9 cellular contexts compared by ENCODE assay signal in the genomic region with DNA sequence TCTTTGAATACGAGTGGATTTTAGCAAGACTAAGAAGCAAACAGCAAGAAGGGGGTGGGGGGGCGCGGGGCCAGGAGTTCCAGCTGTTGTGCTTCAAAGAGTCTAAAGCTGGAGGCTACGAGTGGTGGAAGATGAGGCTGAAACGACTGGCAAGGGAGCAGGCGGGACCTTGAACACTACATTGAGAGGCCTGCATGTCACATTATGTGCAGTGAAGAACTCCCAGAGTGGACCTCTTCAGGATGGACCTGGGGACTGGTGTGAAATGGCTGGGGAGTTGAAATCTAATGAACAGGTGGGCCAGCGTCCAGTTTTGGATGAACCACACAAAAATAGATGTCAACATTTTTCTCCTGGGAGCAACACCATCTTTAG. TPM values are rescaled to one million over a fixed set of nuclear protein-coding genes. Genes with fewer than 3 reads are reported as not detected.
A peak's percentile ranks its signal among the peaks of the same experiment; 100 is the strongest.
DNase-seq lines count a peak whose midpoint lies in the region; ATAC-seq lines count a peak whose summit lies in the region.
"Had no signal": no experiment of that assay in that cellular context is flagged by ENCODE, and none has a peak within 500 bp of the region (broad histone marks: within the 10 kb centered on the region; RNA-seq: fewer than 3 reads in every experiment).

No MANE protein-coding gene starts in this region.

- no peak overlapping the region for H2BK5ac ChIP-seq in trophoblast cell (ENCODE audit: low read depth, low read length, poor library complexity)

- peaks cover 20 to 47% (median 39%) of the 10 kb centered on the region in 11 experiments for H3K36me3 ChIP-seq in BLaER1 treated with 17β-estradiol and CSF1 and Interleukin-3, amounts not matched to agents 10 nM and 100 nM
- H3K36me3 ChIP-seq in Karpas-422 (ENCODE audit: insufficient read depth, low read length) (peaks cover 26% of the 10 kb centered on the region), trophoblast cell (ENCODE audit: control insufficient read depth in 1 of 2, insufficient read depth in 2 of 2, low read length in 2 of 2) (peaks cover 0 to 8% of the 10 kb centered on the region in 2 experiments)
- peaks cover 11% of the 10 kb centered on the region for H3K36me3 ChIP-seq in effector memory CD4-positive, alpha-beta T cell (ENCODE audit: control insufficient read depth, insufficient read depth, low read length)

- H3K18ac ChIP-seq in trophoblast cell (ENCODE audit: low read length), result no peak overlapping the region

- peaks cover 0 to 8% (median 0%) of the 10 kb centered on the region in 11 experiments; a peak in 3 of 22 replicates for H3K9me3 ChIP-seq in BLaER1 treated with 17β-estradiol and CSF1 and Interleukin-3, amounts not matched to agents 10 nM and 100 nM (replicated peaks in 1 of 11)
- no peaks in the 10 kb centered on the region for H3K9me3 ChIP-seq in Karpas-422 (ENCODE audit: low read length)
- no peaks in the 10 kb centered on the region for H3K9me3 ChIP-seq in effector memory CD4-positive, alpha-beta T cell (ENCODE audit: control insufficient read depth, low read length)
- H3K9me3 ChIP-seq in trophoblast cell (ENCODE audit: insufficient read depth, low read depth, low read length), result no peaks in the 10 kb centered on the region

- H3K4me3 ChIP-seq in BLaER1 treated with 17β-estradiol and CSF1 and Interleukin-3, amounts not matched to agents 10 nM and 100 nM, result peak overlapping the region; percentile 61 to 86 (median 80)
- H3K4me3 ChIP-seq in Karpas-422 (ENCODE audit: low read length), result peak overlapping the region; percentile 87
- H3K4me3 ChIP-seq in effector memory CD4-positive, alpha-beta T cell (ENCODE audit: insufficient read depth, low read depth, low read length, poor library complexity, severe bottlenecking), result peak overlapping the region; percentile 60
- H3K4me3 ChIP-seq in trophoblast cell (ENCODE audit: low read depth, low read length), result no peak overlapping the region

- peak overlapping the region; percentile 78 for H4K91ac ChIP-seq in trophoblast cell (ENCODE audit: low read depth, low read length)

- H4K12ac ChIP-seq in trophoblast cell (ENCODE audit: low read depth, low read length), result no peak overlapping the region

- no CpG with 5 or more reads among the region's 7 CpGs for WGBS in trophoblast cell (ENCODE audit: extremely low coverage, insufficient coverage, insufficient read length)

- H3K79me1 ChIP-seq in trophoblast cell (ENCODE audit: low read length), result peaks cover 4% of the 10 kb centered on the region

- DNase-seq in Karpas-422, result peak; percentile 45
- no peak for DNase-seq in effector memory CD4-positive, alpha-beta T cell
- no peak for DNase-seq in trophoblast cell
- DNase-seq in central memory CD4-positive, alpha-beta T cell, result no peak
- DNase-seq: SHP77 treated with DMSO at 0.1 percent for 48 hours had no signal

- H2BK120ac ChIP-seq in trophoblast cell (ENCODE audit: insufficient read depth, low read length, poor library complexity), result peak overlapping the region; percentile 66

- H3K4ac ChIP-seq in trophoblast cell (ENCODE audit: low read depth, low read length), result no peak overlapping the region

- peak overlapping the region; percentile 88 to 99 (median 97); a peak in 21 of 22 replicates for H3K9ac ChIP-seq in BLaER1 treated with 17β-estradiol and CSF1 and Interleukin-3, amounts not matched to agents 10 nM and 100 nM
- peak overlapping the region; percentile 95 for H3K9ac ChIP-seq in Karpas-422 (ENCODE audit: low read length)
- no peak overlapping the region for H3K9ac ChIP-seq in trophoblast cell (ENCODE audit: low read length)

- H3K27me3 ChIP-seq in BLaER1 treated with 17β-estradiol and CSF1 and Interleukin-3, amounts not matched to agents 10 nM and 100 nM, result no peaks in the 10 kb centered on the region
- H3K27me3 ChIP-seq in Karpas-422 (ENCODE audit: low read length), result no peaks in the 10 kb centered on the region
- no peaks in the 10 kb centered on the region for H3K27me3 ChIP-seq in effector memory CD4-positive, alpha-beta T cell (replicated peaks; ENCODE audit: control insufficient read depth, insufficient read depth, low read length, poor library complexity, severe bottlenecking)
- peaks cover 2% of the 10 kb centered on the region for H3K27me3 ChIP-seq in trophoblast cell (ENCODE audit: insufficient read depth, low read length)

- no peak overlapping the region for H3K14ac ChIP-seq in trophoblast cell (ENCODE audit: low read length)

- peak overlapping the region; percentile 85 to 98 (median 96); a peak in 20 of 22 replicates for H3K27ac ChIP-seq in BLaER1 treated with 17β-estradiol and CSF1 and Interleukin-3, amounts not matched to agents 10 nM and 100 nM
- H3K27ac ChIP-seq in Karpas-422 (ENCODE audit: low read length) (peak overlapping the region; percentile 68), trophoblast cell (ENCODE audit: low read depth, low read length) (no peak overlapping the region)
- H3K27ac ChIP-seq in effector memory CD4-positive, alpha-beta T cell (ENCODE audit: insufficient read depth, low read length, poor library complexity, severe bottlenecking), result peak overlapping the region; percentile 65

- H3K79me2 ChIP-seq in Karpas-422 (ENCODE audit: low read length), result peaks cover 41% of the 10 kb centered on the region
- no peaks in the 10 kb centered on the region for H3K79me2 ChIP-seq in trophoblast cell (ENCODE audit: control insufficient read depth, insufficient read depth, low read length, poor library complexity)

- H2BK12ac ChIP-seq in trophoblast cell (ENCODE audit: low read length), result no peak overlapping the region

- ATAC-seq in GM19467 (IDR thresholded peaks at IDR 0.05; ENCODE audit: unreplicated experiment) (no peak), HG02938 (IDR thresholded peaks at IDR 0.05; ENCODE audit: unreplicated experiment) (no peak), HG03457 (IDR thresholded peaks at IDR 0.05; ENCODE audit: unreplicated experiment) (no peak)

- H2AFZ ChIP-seq in Karpas-422 (ENCODE audit: low read length) (peak overlapping the region; percentile 90; the same call in 1 of the 2 replicates), trophoblast cell (ENCODE audit: insufficient read depth, low read length, poor library complexity) (no peak overlapping the region)

- H3K4me1 ChIP-seq in BLaER1 treated with 17β-estradiol and CSF1 and Interleukin-3, amounts not matched to agents 10 nM and 100 nM, result peaks cover 32 to 48% (median 44%) of the 10 kb centered on the region in 10 experiments
- peaks cover 27% of the 10 kb centered on the region for H3K4me1 ChIP-seq in Karpas-422 (ENCODE audit: low read length)
- peaks cover 23% of the 10 kb centered on the region for H3K4me1 ChIP-seq in effector memory CD4-positive, alpha-beta T cell (ENCODE audit: control insufficient read depth, insufficient read depth, low read length, poor library complexity, severe bottlenecking)
- peaks cover 10 to 14% of the 10 kb centered on the region in 2 experiments for H3K4me1 ChIP-seq in trophoblast cell (ENCODE audit: control insufficient read depth in 1 of 2, insufficient read depth in 2 of 2, low read length in 2 of 2)

- peaks cover 0 to 38% (median 10%) of the 10 kb centered on the region in 11 experiments; a peak in 9 of 22 replicates for H4K20me1 ChIP-seq in BLaER1 treated with 17β-estradiol and CSF1 and Interleukin-3, amounts not matched to agents 10 nM and 100 nM
- H4K20me1 ChIP-seq in Karpas-422 (ENCODE audit: insufficient read depth, low read depth, low read length), result no peaks in the 10 kb centered on the region

- H4K8ac ChIP-seq in trophoblast cell (ENCODE audit: low read depth, low read length), result no peak overlapping the region

- H2AK5ac ChIP-seq in trophoblast cell (ENCODE audit: low read length), result no peak overlapping the region

- H3K23ac ChIP-seq in trophoblast cell (ENCODE audit: low read length), result no peak overlapping the region

- peak overlapping the region; percentile 82 to 97 (median 89) for H3K4me2 ChIP-seq in BLaER1 treated with 17β-estradiol and CSF1 and Interleukin-3, amounts not matched to agents 10 nM and 100 nM
- H3K4me2 ChIP-seq in Karpas-422 (ENCODE audit: low read depth, low read length, poor library complexity, severe bottlenecking), result peak overlapping the region; percentile 93
- peak overlapping the region; percentile 83 for H3K4me2 ChIP-seq in trophoblast cell (ENCODE audit: low read length)

- no peaks in the 10 kb centered on the region for H3K9me2 ChIP-seq in Karpas-422 (replicated peaks; ENCODE audit: insufficient read depth, low read length)

RNA-seq across cellular contexts. Expression of a gene that starts 1.1 kb away (rescaled TPM):
- 90.5 and 90.8 TPM in 2 replicates for total RNA-seq in Karpas-422 (2014; rRNA removed; shearing (Covaris generic); ENCODE audit: low replicate concordance)
- polyA plus RNA-seq in trophoblast cell (2013), result 28.5 and 29.6 TPM in 2 replicates

RNA-seq across cellular contexts. Expression of a gene that starts 29.7 kb away (rescaled TPM):
- not detected in 2 replicates for total RNA-seq in Karpas-422 (2014; rRNA removed; shearing (Covaris generic); ENCODE audit: low replicate concordance)
- 0.99 and 1.1 TPM in 2 replicates for polyA plus RNA-seq in trophoblast cell (2013)

RNA-seq across cellular contexts. Expression of a gene that starts 50.4 kb away (rescaled TPM):
- total RNA-seq in Karpas-422 (2014; rRNA removed; shearing (Covaris generic); ENCODE audit: low replicate concordance), result 53.6 and 97.8 TPM in 2 replicates
- 35.7 and 39.6 TPM in 2 replicates for polyA plus RNA-seq in trophoblast cell (2013)
